ENCODE assay signal across 2 cellular contexts in genomic region chr12:41014643-41015020, GRCh38.
TF ChIP-seq lines count a peak whose summit lies in the region.

No MANE protein-coding gene starts in this region.

TF ChIP-seq in SK-N-SH treated with all-trans-retinoic acid at 6 μM for 48 hours, 23 proteins besides CTCF, POLR2A, EP300 and RAD21 (continued from another document):
- TF ChIP-seq ARNTL (CRISPR knock-in tag; IDR thresholded peaks at IDR 0.05; ENCODE audit: borderline replicate concordance, low read depth) (no peak), CSRNP3 (CRISPR knock-in tag; IDR thresholded peaks at IDR 0.05) (no peak)
- TF ChIP-seq, protein P1, sequence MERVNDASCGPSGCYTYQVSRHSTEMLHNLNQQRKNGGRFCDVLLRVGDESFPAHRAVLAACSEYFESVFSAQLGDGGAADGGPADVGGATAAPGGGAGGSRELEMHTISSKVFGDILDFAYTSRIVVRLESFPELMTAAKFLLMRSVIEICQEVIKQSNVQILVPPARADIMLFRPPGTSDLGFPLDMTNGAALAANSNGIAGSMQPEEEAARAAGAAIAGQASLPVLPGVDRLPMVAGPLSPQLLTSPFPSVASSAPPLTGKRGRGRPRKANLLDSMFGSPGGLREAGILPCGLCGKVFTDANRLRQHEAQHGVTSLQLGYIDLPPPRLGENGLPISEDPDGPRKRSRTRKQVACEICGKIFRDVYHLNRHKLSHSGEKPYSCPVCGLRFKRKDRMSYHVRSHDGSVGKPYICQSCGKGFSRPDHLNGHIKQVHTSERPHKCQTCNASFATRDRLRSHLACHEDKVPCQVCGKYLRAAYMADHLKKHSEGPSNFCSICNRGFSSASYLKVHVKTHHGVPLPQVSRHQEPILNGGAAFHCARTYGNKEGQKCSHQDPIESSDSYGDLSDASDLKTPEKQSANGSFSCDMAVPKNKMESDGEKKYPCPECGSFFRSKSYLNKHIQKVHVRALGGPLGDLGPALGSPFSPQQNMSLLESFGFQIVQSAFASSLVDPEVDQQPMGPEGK (CRISPR knock-in tag; IDR thresholded peaks at IDR 0.05; ENCODE audit: borderline replicate concordance) = peak; percentile 55; the same call in 1 of the 2 replicates
TF ChIP-seq in SK-N-SH treated with all-trans-retinoic acid at 6 μM for 48 hours: peak in this region for 2.

TF ChIP-seq in SK-N-SH, 30 proteins besides CTCF, POLR2A, EP300 and RAD21 (continued from another document):
- TF ChIP-seq USF1 (IDR thresholded peaks at IDR 0.05; ENCODE audit: borderline replicate concordance, low read depth) = no peak
- TF ChIP-seq USF2 (IDR thresholded peaks at IDR 0.05; ENCODE audit: borderline replicate concordance, low read depth, low read length) = no peak
- TF ChIP-seq, protein P2, sequence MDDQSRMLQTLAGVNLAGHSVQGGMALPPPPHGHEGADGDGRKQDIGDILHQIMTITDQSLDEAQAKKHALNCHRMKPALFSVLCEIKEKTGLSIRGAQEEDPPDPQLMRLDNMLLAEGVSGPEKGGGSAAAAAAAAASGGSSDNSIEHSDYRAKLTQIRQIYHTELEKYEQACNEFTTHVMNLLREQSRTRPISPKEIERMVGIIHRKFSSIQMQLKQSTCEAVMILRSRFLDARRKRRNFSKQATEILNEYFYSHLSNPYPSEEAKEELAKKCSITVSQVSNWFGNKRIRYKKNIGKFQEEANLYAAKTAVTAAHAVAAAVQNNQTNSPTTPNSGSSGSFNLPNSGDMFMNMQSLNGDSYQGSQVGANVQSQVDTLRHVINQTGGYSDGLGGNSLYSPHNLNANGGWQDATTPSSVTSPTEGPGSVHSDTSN (IDR thresholded peaks at IDR 0.05) = no peak
- no peak for TF ChIP-seq POLR2AphosphoS5 (IDR thresholded peaks at IDR 0.05; ENCODE audit: low read depth, low read length)
- no peak for TF ChIP-seq NFIC (IDR thresholded peaks at IDR 0.05; ENCODE audit: borderline replicate concordance)
